Comparison of ENCODE assay signal across 1 cellular context in the genomic region with DNA sequence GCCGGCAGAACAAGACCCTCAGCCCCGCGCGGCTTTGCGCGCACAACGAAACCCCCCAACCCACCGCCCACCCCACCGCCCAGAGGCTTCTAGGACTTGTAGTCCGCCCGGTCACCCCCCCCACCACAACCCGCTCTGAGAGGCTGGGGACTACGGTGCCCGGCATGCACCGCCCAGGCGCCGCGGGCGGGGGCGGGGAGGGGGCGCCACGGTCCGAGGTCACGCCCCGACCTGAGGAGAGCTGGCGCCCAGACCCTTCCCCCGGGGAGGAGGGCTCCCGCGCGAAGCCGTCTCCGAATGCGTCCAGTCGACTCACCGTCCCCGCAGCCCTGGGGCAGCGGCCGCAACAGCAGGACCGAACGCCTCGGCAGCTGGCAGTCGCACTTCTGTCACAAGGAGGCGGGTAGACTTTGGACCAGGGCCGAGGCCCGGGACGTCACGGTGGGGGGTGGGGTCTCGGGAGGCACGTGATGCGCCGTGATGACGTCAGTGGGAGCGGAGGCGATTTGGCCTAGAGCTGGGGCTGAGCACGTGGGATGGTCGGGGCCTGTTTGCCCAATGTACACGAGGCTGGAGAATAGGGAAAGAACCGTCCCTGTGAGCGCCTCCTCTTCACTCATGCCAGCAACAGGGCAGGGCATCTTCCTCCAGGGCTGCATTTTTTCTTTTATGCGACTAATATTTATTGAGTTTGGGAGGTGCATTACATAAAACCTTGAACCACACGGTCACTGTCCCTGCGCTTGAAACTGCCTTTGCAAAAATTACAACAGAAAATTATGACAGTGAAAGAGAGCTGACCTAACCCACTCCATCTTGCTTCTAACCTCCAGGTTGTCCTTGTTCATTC.
A peak's percentile ranks its signal among the peaks of the same experiment; 100 is the strongest.
TF ChIP-seq lines count a peak whose summit lies in the region.

A gene (minus strand): TSS at position 388 of the 850 bp plus-strand sequence. CDS start 24,643 bp downstream, outside the sequence.

TF ChIP-seq in GM12878, 131 proteins besides CTCF, POLR2A, EP300 and RAD21 (continued from another document):
- TF ChIP-seq CBX5 (IDR thresholded peaks at IDR 0.05; ENCODE audit: low read depth): peak; percentile 82; the same call in 1 of the 2 replicates
- no peak for TF ChIP-seq HDAC2 (IDR thresholded peaks at IDR 0.05)
- TF ChIP-seq CHD2 (IDR thresholded peaks at IDR 0.05; ENCODE audit: borderline replicate concordance, low read depth, low read length): peak; percentile 36; the same call in 1 of the 2 replicates
- peak; percentile 97 for TF ChIP-seq CREM (IDR thresholded peaks at IDR 0.05; ENCODE audit: low read depth)
- TF ChIP-seq, protein P1, sequence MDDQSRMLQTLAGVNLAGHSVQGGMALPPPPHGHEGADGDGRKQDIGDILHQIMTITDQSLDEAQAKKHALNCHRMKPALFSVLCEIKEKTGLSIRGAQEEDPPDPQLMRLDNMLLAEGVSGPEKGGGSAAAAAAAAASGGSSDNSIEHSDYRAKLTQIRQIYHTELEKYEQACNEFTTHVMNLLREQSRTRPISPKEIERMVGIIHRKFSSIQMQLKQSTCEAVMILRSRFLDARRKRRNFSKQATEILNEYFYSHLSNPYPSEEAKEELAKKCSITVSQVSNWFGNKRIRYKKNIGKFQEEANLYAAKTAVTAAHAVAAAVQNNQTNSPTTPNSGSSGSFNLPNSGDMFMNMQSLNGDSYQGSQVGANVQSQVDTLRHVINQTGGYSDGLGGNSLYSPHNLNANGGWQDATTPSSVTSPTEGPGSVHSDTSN (IDR thresholded peaks at IDR 0.05; ENCODE audit: insufficient replicate concordance, low read depth, low read length): no peak
- no peak for TF ChIP-seq BRCA1 (IDR thresholded peaks at IDR 0.05; ENCODE audit: low read depth, low read length)
- TF ChIP-seq TCF12 (IDR thresholded peaks at IDR 0.05; ENCODE audit: low read depth, low read length): 0 out of 2 replicates have a peak, but pooled peaks have one; percentile 73
- TF ChIP-seq RELA (IDR thresholded peaks at IDR 0.05; ENCODE audit: borderline replicate concordance, partially characterized antibody): peak; percentile 68
- TF ChIP-seq GABPA (IDR thresholded peaks at IDR 0.05; ENCODE audit: low read depth): no peak
- TF ChIP-seq, protein P2, sequence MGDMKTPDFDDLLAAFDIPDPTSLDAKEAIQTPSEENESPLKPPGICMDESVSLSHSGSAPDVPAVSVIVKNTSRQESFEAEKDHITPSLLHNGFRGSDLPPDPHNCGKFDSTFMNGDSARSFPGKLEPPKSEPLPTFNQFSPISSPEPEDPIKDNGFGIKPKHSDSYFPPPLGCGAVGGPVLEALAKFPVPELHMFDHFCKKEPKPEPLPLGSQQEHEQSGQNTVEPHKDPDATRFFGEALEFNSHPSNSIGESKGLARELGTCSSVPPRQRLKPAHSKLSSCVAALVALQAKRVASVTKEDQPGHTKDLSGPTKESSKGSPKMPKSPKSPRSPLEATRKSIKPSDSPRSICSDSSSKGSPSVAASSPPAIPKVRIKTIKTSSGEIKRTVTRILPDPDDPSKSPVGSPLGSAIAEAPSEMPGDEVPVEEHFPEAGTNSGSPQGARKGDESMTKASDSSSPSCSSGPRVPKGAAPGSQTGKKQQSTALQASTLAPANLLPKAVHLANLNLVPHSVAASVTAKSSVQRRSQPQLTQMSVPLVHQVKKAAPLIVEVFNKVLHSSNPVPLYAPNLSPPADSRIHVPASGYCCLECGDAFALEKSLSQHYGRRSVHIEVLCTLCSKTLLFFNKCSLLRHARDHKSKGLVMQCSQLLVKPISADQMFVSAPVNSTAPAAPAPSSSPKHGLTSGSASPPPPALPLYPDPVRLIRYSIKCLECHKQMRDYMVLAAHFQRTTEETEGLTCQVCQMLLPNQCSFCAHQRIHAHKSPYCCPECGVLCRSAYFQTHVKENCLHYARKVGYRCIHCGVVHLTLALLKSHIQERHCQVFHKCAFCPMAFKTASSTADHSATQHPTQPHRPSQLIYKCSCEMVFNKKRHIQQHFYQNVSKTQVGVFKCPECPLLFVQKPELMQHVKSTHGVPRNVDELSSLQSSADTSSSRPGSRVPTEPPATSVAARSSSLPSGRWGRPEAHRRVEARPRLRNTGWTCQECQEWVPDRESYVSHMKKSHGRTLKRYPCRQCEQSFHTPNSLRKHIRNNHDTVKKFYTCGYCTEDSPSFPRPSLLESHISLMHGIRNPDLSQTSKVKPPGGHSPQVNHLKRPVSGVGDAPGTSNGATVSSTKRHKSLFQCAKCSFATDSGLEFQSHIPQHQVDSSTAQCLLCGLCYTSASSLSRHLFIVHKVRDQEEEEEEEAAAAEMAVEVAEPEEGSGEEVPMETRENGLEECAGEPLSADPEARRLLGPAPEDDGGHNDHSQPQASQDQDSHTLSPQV (IDR thresholded peaks at IDR 0.05): peak; percentile 92
- TF ChIP-seq MTA2 (IDR thresholded peaks at IDR 0.05; ENCODE audit: low read depth): no peak
- TF ChIP-seq, protein P3, sequence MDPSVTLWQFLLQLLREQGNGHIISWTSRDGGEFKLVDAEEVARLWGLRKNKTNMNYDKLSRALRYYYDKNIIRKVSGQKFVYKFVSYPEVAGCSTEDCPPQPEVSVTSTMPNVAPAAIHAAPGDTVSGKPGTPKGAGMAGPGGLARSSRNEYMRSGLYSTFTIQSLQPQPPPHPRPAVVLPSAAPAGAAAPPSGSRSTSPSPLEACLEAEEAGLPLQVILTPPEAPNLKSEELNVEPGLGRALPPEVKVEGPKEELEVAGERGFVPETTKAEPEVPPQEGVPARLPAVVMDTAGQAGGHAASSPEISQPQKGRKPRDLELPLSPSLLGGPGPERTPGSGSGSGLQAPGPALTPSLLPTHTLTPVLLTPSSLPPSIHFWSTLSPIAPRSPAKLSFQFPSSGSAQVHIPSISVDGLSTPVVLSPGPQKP (IDR thresholded peaks at IDR 0.05; ENCODE audit: low read depth, low read length): 0 out of 2 replicates have a peak, but pooled peaks have one; percentile 19
- TF ChIP-seq HDAC6 (IDR thresholded peaks at IDR 0.05; ENCODE audit: unreplicated experiment): peak; percentile 40
- no peak for TF ChIP-seq EZH2 (IDR thresholded peaks at IDR 0.05; ENCODE audit: borderline replicate concordance, control insufficient read depth, low read depth, low read length)
- 0 out of 2 replicates have a peak, but pooled peaks have one; percentile 53 for TF ChIP-seq SIN3A (IDR thresholded peaks at IDR 0.05; ENCODE audit: low read depth, low read length)
- peak; percentile 52; the same call in 1 of the 2 replicates for TF ChIP-seq JUND (IDR thresholded peaks at IDR 0.05; ENCODE audit: low read depth, low read length)
- TF ChIP-seq TARDBP (IDR thresholded peaks at IDR 0.05; ENCODE audit: borderline replicate concordance): peak; percentile 56; the same call in 1 of the 2 replicates
- TF ChIP-seq, protein P4, sequence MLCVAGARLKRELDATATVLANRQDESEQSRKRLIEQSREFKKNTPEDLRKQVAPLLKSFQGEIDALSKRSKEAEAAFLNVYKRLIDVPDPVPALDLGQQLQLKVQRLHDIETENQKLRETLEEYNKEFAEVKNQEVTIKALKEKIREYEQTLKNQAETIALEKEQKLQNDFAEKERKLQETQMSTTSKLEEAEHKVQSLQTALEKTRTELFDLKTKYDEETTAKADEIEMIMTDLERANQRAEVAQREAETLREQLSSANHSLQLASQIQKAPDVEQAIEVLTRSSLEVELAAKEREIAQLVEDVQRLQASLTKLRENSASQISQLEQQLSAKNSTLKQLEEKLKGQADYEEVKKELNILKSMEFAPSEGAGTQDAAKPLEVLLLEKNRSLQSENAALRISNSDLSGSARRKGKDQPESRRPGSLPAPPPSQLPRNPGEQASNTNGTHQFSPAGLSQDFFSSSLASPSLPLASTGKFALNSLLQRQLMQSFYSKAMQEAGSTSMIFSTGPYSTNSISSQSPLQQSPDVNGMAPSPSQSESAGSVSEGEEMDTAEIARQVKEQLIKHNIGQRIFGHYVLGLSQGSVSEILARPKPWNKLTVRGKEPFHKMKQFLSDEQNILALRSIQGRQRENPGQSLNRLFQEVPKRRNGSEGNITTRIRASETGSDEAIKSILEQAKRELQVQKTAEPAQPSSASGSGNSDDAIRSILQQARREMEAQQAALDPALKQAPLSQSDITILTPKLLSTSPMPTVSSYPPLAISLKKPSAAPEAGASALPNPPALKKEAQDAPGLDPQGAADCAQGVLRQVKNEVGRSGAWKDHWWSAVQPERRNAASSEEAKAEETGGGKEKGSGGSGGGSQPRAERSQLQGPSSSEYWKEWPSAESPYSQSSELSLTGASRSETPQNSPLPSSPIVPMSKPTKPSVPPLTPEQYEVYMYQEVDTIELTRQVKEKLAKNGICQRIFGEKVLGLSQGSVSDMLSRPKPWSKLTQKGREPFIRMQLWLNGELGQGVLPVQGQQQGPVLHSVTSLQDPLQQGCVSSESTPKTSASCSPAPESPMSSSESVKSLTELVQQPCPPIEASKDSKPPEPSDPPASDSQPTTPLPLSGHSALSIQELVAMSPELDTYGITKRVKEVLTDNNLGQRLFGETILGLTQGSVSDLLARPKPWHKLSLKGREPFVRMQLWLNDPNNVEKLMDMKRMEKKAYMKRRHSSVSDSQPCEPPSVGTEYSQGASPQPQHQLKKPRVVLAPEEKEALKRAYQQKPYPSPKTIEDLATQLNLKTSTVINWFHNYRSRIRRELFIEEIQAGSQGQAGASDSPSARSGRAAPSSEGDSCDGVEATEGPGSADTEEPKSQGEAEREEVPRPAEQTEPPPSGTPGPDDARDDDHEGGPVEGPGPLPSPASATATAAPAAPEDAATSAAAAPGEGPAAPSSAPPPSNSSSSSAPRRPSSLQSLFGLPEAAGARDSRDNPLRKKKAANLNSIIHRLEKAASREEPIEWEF (IDR thresholded peaks at IDR 0.05; ENCODE audit: insufficient replicate concordance, low read depth, low read length): no peak
- peak; percentile 79; the same call in 1 of the 2 replicates for TF ChIP-seq POLR2AphosphoS2 (IDR thresholded peaks at IDR 0.05; ENCODE audit: low read depth, low read length)
- 0 out of 2 replicates have a peak, but pooled peaks have one; percentile 40 for TF ChIP-seq RCOR1 (conservative IDR thresholded peaks at IDR 0.05; ENCODE audit: low read depth, low read length)
- peak; percentile 91 for TF ChIP-seq NR2F1 (conservative IDR thresholded peaks at IDR 0.05)
- TF ChIP-seq IKZF1 (conservative IDR thresholded peaks at IDR 0.05): peak; percentile 51
- TF ChIP-seq CREB1 (IDR thresholded peaks at IDR 0.05; ENCODE audit: low read depth): peak; percentile 93
- TF ChIP-seq RB1 (IDR thresholded peaks at IDR 0.05; ENCODE audit: borderline replicate concordance): peak; percentile 44; the same call in 1 of the 2 replicates
- TF ChIP-seq, protein P5, sequence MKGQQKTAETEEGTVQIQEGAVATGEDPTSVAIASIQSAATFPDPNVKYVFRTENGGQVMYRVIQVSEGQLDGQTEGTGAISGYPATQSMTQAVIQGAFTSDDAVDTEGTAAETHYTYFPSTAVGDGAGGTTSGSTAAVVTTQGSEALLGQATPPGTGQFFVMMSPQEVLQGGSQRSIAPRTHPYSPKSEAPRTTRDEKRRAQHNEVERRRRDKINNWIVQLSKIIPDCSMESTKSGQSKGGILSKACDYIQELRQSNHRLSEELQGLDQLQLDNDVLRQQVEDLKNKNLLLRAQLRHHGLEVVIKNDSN (IDR thresholded peaks at IDR 0.05; ENCODE audit: borderline replicate concordance, extremely low read length, insufficient read depth, low read depth, low read length): peak; percentile 99
- TF ChIP-seq, protein P6, sequence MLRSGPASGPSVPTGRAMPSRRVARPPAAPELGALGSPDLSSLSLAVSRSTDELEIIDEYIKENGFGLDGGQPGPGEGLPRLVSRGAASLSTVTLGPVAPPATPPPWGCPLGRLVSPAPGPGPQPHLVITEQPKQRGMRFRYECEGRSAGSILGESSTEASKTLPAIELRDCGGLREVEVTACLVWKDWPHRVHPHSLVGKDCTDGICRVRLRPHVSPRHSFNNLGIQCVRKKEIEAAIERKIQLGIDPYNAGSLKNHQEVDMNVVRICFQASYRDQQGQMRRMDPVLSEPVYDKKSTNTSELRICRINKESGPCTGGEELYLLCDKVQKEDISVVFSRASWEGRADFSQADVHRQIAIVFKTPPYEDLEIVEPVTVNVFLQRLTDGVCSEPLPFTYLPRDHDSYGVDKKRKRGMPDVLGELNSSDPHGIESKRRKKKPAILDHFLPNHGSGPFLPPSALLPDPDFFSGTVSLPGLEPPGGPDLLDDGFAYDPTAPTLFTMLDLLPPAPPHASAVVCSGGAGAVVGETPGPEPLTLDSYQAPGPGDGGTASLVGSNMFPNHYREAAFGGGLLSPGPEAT (IDR thresholded peaks at IDR 0.05; ENCODE audit: low read depth): peak; percentile 40; the same call in 1 of the 2 replicates
